ENCODE assay signal across 8 cellular contexts in the genomic region with DNA sequence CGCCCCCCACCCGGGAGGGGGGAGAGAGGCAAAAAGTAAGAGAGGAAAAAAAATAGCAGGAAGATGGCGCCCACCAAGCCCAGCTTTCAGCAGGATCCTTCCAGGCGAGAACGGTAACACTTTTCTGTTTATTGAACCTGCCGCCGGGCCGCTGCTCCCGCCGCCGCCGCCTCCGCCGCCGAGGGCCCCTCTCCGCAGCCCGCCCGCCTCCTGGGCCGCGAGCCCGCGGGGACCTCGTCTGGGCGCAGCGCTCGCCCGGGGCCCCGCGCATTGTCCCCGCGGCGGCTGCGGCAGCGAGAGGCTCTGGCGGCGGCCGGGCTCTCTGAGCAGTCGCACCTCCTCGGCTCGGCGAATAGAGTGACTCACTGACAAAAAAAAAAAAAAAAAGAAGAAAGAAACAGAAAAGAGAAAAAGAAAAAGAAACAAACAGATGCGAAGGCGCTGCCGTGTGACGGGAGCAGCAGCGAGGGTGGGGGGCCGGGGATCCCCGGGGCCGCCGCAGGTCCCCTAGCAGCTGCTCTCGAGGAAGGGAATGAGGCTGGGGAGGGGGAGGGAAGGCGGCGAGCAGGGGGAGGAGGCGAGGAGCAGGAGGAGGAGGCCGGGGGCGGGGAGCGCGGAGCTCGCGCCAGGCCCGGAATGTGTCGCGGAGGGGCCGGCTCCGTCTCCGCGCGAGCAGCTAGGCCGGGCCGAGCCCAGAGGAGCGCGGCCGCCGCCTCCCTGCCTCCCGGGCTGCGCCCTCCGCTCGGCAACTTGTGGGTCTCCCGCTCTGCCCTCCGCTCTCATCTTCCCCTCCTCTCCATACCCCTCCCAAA. TPM values are rescaled to one million over a fixed set of nuclear protein-coding genes. Genes with fewer than 3 reads are reported as not detected.
A peak's percentile ranks its signal among the peaks of the same experiment; 100 is the strongest.
DNase-seq lines count a peak whose midpoint lies in the region; ATAC-seq, FAIRE-seq and TF ChIP-seq lines count a peak whose summit lies in the region.

No MANE protein-coding gene starts in this region.

- no peak for FAIRE-seq in GM12892 (lab: Jason Lieb, UNC)

- H3K27me3 ChIP-seq in BJ (ENCODE audit: control insufficient read depth, insufficient read depth, low read length) = peaks cover 23% of the 10 kb centered on the region

- H3K4me3 ChIP-seq in BJ (ENCODE audit: low read depth, low read length) = peak overlapping the region; percentile 56

- H3K36me3 ChIP-seq in BJ (ENCODE audit: control insufficient read depth, insufficient read depth, low read length) = no peaks in the 10 kb centered on the region

- CTCF ChIA-PET in BJ (lab: Yijun Ruan, JAX) = interaction anchor here (1.1 to 1.5 kb wide), 2 partner anchors 351 to 364 kb away, joined by 3 to 4 read pairs; no protein-coding TSS in a partner anchor

- no peak for TF ChIP-seq POLR2A in GM12892 (IDR thresholded peaks at IDR 0.05; ENCODE audit: low read depth, low read length)

- ATAC-seq in GM19397 (IDR thresholded peaks at IDR 0.05; ENCODE audit: unreplicated experiment) = peak; percentile 44

- no peak for DNase-seq in BJ (ENCODE audit: low read depth)
- DNase-seq in NCI-H345 (lab: John Stamatoyannopoulos, UW) = peak; percentile 66
- DNase-seq in anterior cingulate cortex (lab: John Stamatoyannopoulos, UW) = peak in 51 of 58 donors; percentile 19 to 83 (median 70)
- DNase-seq in hepatic stellate cell (ENCODE audit: low spot score) = peak; percentile 67
- DNase-seq in posterior cingulate gyrus = peak; percentile 66 to 96 (median 74)
- no peak for DNase-seq in GM12892 (ENCODE audit: insufficient read length)
- no peak for DNase-seq in GF-D8 (lab: John Stamatoyannopoulos, UW)

- TF ChIP-seq CTCF in BJ (IDR thresholded peaks at IDR 0.05; ENCODE audit: insufficient read depth, low read depth, low read length) = no peak

- intact Hi-C loops in posterior cingulate gyrus (cut with DNase I) = loop anchor here (2.0 to 5.0 kb wide), 4 partner anchors 227 to 853 kb away; no protein-coding TSS in a partner anchor

- POLR2A ChIA-PET in BJ (lab: Charles Lee) = no interaction called here

RNA-seq across cellular contexts. Expression of a gene that starts 0.8 kb away (rescaled TPM):
- 0.04 and 0.09 TPM in 2 replicates for polyA plus RNA-seq in BJ (2011; rRNA removed)
- 0.05 and 0.33 TPM in 2 replicates for polyA minus RNA-seq in BJ (2011; rRNA and poly(A)+ RNA removed)
- 0.06 TPM for polyA plus RNA-seq in GM12892 (2012; ENCODE audit: missing spikeins)

Comparison
In these comparisons a context has a peak if more than half of its experiments do, and no peak if none do; other contexts are left out.
1. DNase-seq: peak in NCI-H345 (single experiment), anterior cingulate cortex (51 of 58), hepatic stellate cell (single experiment) and posterior cingulate gyrus (10 of 10); none in BJ (single experiment), GM12892 (single experiment) and GF-D8 (single experiment).